In genomic region chr6:158797331-158798202, GRCh38 we compare ENCODE assay signal across 11 cellular contexts. TPM values are rescaled to one million over a fixed set of nuclear protein-coding genes. Genes with fewer than 3 reads are reported as not detected.
DNase-seq lines count a peak whose midpoint lies in the region; ATAC-seq and TF ChIP-seq lines count a peak whose summit lies in the region.
"Had no signal": no experiment of that assay in that cellular context is flagged by ENCODE, and none has a peak within 500 bp of the region (broad histone marks: within the 10 kb centered on the region; RNA-seq: fewer than 3 reads in every experiment).

No MANE protein-coding gene starts in this region.

- no peak overlapping the region for H3K27ac Mint-ChIP-seq in endodermal cell
- H3K27ac Mint-ChIP-seq: dendritic cell treated with granulocyte-macrophage colony-stimulating factor and Interleukin-4, amounts not matched to agents 40 ng/mL and 50 ng/mL, for 4 days had no signal

- H3K36me3 Mint-ChIP-seq in endodermal cell (ENCODE audit: low read depth) = peaks cover 21% of the 10 kb centered on the region

- H3K27me3 ChIP-seq in Peyer's patch (no peaks in the 10 kb centered on the region), endodermal cell (ENCODE audit: control insufficient read depth, insufficient read depth, low read length, poor library complexity, severe bottlenecking) (no peaks in the 10 kb centered on the region), parathyroid adenoma (ENCODE audit: control insufficient read depth, insufficient read depth, low read length) (no peaks in the 10 kb centered on the region), WERI-Rb-1 (ENCODE audit: insufficient read depth, low read depth, severe bottlenecking) (no peaks in the 10 kb centered on the region)

- H3K4me1 ChIP-seq in Peyer's patch = peaks cover 11 to 88% (median 36%) of the 10 kb centered on the region in 4 donors
- peaks cover 9% of the 10 kb centered on the region for H3K4me1 ChIP-seq in endodermal cell (ENCODE audit: control insufficient read depth, insufficient read depth, low read length)
- H3K4me1 ChIP-seq in parathyroid adenoma = peaks cover 80% of the 10 kb centered on the region

- peaks cover 59% of the 10 kb centered on the region for H3K4me1 Mint-ChIP-seq in endodermal cell

- ATAC-seq in HG03045 (IDR thresholded peaks at IDR 0.05; ENCODE audit: unreplicated experiment) = no peak

- peaks cover 81% of the 10 kb centered on the region for H3K79me2 ChIP-seq in parathyroid adenoma

- H3K9ac ChIP-seq in endodermal cell (ENCODE audit: extremely low read depth, low read length, poor library complexity, severe bottlenecking) = no peak overlapping the region
- no peak overlapping the region for H3K9ac ChIP-seq in parathyroid adenoma

- H3K27ac ChIP-seq in Peyer's patch = peak overlapping the region; percentile 55 to 84 (median 68)
- H3K27ac ChIP-seq in endodermal cell (ENCODE audit: low read depth, low read length) = peak overlapping the region; percentile 40
- H3K27ac ChIP-seq in parathyroid adenoma = peak overlapping the region; percentile 84
- no peak overlapping the region for H3K27ac ChIP-seq in WERI-Rb-1

- DNase-seq in EH (ENCODE audit: low read depth) (peak; percentile 93), Peyer's patch (no peak), endodermal cell (peak; percentile 11), NCI-H774 (lab: John Stamatoyannopoulos, UW) (no peak), WERI-Rb-1 (no peak), NCI-H524 (lab: John Stamatoyannopoulos, UW) (no peak)
- DNase-seq: KBM-7 had no signal

- no peak for TF ChIP-seq CTCF in Peyer's patch (IDR thresholded peaks at IDR 0.05)
- no peak for TF ChIP-seq CTCF in endodermal cell (conservative IDR thresholded peaks at IDR 0.05)
- TF ChIP-seq CTCF in parathyroid adenoma (IDR thresholded peaks at IDR 0.05) = no peak
- no peak for TF ChIP-seq CTCF in WERI-Rb-1 (IDR thresholded peaks at IDR 0.05; ENCODE audit: low read depth, low read length)

- 94 to 100% methylated on average over 2 to 3 of the region's 3 CpGs for WGBS in endodermal cell (ENCODE audit: insufficient coverage in 1 of 2, insufficient read length in 1 of 2), 2 experiments

- H3K9me3 Mint-ChIP-seq in endodermal cell = no peaks in the 10 kb centered on the region
- H3K9me3 Mint-ChIP-seq: dendritic cell treated with granulocyte-macrophage colony-stimulating factor and Interleukin-4, amounts not matched to agents 40 ng/mL and 50 ng/mL, for 4 days had no signal

- no peak overlapping the region for H2AFZ ChIP-seq in parathyroid adenoma

- TF ChIP-seq POLR2A in Peyer's patch (IDR thresholded peaks at IDR 0.05) = no peak

- H3K4me3 ChIP-seq in Peyer's patch = no peak overlapping the region
- no peak overlapping the region for H3K4me3 ChIP-seq in endodermal cell (ENCODE audit: low read length)
- H3K4me3 ChIP-seq in parathyroid adenoma (ENCODE audit: low read depth, low read length) = peak overlapping the region; percentile 20
- H3K4me3 ChIP-seq in WERI-Rb-1 (ENCODE audit: low read depth, low read length) = no peak overlapping the region
- H3K4me3 ChIP-seq: lung had no signal

- no peaks in the 10 kb centered on the region for H3K27me3 Mint-ChIP-seq in endodermal cell (ENCODE audit: insufficient read depth)
- H3K27me3 Mint-ChIP-seq: dendritic cell treated with granulocyte-macrophage colony-stimulating factor and Interleukin-4, amounts not matched to agents 40 ng/mL and 50 ng/mL, for 4 days had no signal

- H3K4me3 Mint-ChIP-seq in endodermal cell = no peak overlapping the region
- H3K4me3 Mint-ChIP-seq: dendritic cell treated with granulocyte-macrophage colony-stimulating factor and Interleukin-4, amounts not matched to agents 40 ng/mL and 50 ng/mL, for 4 days had no signal

- H3K36me3 ChIP-seq in Peyer's patch (no peaks in the 10 kb centered on the region), endodermal cell (ENCODE audit: control insufficient read depth, insufficient read depth, low read length) (peaks cover 63% of the 10 kb centered on the region), parathyroid adenoma (ENCODE audit: control insufficient read depth, insufficient read depth, low read length) (no peaks in the 10 kb centered on the region), WERI-Rb-1 (peaks cover 4% of the 10 kb centered on the region)

- H3K9me3 ChIP-seq in Peyer's patch = no peaks in the 10 kb centered on the region
- H3K9me3 ChIP-seq in endodermal cell (ENCODE audit: control insufficient read depth, low read length) = no peaks in the 10 kb centered on the region
- no peaks in the 10 kb centered on the region for H3K9me3 ChIP-seq in parathyroid adenoma (ENCODE audit: control insufficient read depth, low read length)
- no peaks in the 10 kb centered on the region for H3K9me3 ChIP-seq in WERI-Rb-1 (ENCODE audit: severe bottlenecking)

- H3K4me2 ChIP-seq in parathyroid adenoma (ENCODE audit: low read length) = peak overlapping the region; percentile 14

RNA-seq across cellular contexts. Expression of gene EZR, which starts 21.6 kb away (rescaled TPM):
- 100 to 1,000 TPM; 201 to 515 (median 470) TPM for total RNA-seq in Peyer's patch
- total RNA-seq in endodermal cell = 100 to 1,000 TPM; 145 to 209 TPM
- 118 TPM for polyA plus RNA-seq in endodermal cell (2013, experiment 1 of 2)
- 115 TPM for polyA plus RNA-seq in endodermal cell (2013, experiment 2 of 2)

Comparison
In these comparisons a context has a peak if more than half of its experiments do, and no peak if none do; other contexts are left out.
1. DNase-seq: peak in EH (single experiment) and endodermal cell (single experiment); none in Peyer's patch (0 of 3), NCI-H774 (single experiment), WERI-Rb-1 (single experiment) and NCI-H524 (0 of 2).